ENCODE assay signal across 8 cellular contexts in genomic region chr7:32204361-32205018, GRCh38.
A peak's percentile ranks its signal among the peaks of the same experiment; 100 is the strongest.
DNase-seq lines count a peak whose midpoint lies in the region; ATAC-seq and TF ChIP-seq lines count a peak whose summit lies in the region.

No MANE protein-coding gene starts in this region.

- peak overlapping the region in 3 of 4 donors; percentile 9 to 39 (median 15) for H3K4me3 ChIP-seq in tibial nerve

- ATAC-seq in GM19035 (IDR thresholded peaks at IDR 0.05; ENCODE audit: unreplicated experiment): peak; percentile 77
- peak; percentile 80 for ATAC-seq in left colon

- TF ChIP-seq CTCF in tibial nerve (IDR thresholded peaks at IDR 0.05): peak; percentile 50 to 94 (median 83)

- DNase-seq in COLO668 (lab: John Stamatoyannopoulos, UW; ENCODE audit: unreplicated experiment) (peak; percentile 31), HT-29 (ENCODE audit: low spot score) (peak; percentile 79), NOMO-1 (lab: John Stamatoyannopoulos, UW; ENCODE audit: unreplicated experiment in 2 of 2) (peak; percentile 68 to 70), cerebellar nuclear complex (lab: John Stamatoyannopoulos, UW) (peak; percentile 10 to 76), left colon (peak; percentile 28 to 43), tibial nerve (ENCODE audit: low spot score in 2 of 2) (peak; percentile 52 to 56)
- no peak for DNase-seq in activated CD8-positive, alpha-beta memory T cell treated with anti-CD3 and anti-CD28 coated beads for 24 hours

- no peak overlapping the region for H3K27ac ChIP-seq in tibial nerve

- H3K36me3 ChIP-seq in tibial nerve: no peaks in the 10 kb centered on the region

- intact Hi-C loops in left colon (cut with DNase I, micrococcal nuclease): loop anchor here (2.0 to 10.0 kb wide), 2 partner anchors 460 kb away; no protein-coding TSS in a partner anchor

- TF ChIP-seq POLR2A in tibial nerve (IDR thresholded peaks at IDR 0.05): no peak

- WGBS in tibial nerve, 2 donors: 22 to 28% methylated on average over 9 of the region's 9 CpGs

- H3K4me1 ChIP-seq in tibial nerve: peaks cover 0 to 7% (median 0%) of the 10 kb centered on the region in 4 donors

- H3K9me3 ChIP-seq in tibial nerve: no peaks in the 10 kb centered on the region

- H3K27me3 ChIP-seq in tibial nerve: no peaks in the 10 kb centered on the region

- no peak for TF ChIP-seq EP300 in tibial nerve (IDR thresholded peaks at IDR 0.05)
